Comparison of ENCODE assay signal across 8 cellular contexts in the genomic region with DNA sequence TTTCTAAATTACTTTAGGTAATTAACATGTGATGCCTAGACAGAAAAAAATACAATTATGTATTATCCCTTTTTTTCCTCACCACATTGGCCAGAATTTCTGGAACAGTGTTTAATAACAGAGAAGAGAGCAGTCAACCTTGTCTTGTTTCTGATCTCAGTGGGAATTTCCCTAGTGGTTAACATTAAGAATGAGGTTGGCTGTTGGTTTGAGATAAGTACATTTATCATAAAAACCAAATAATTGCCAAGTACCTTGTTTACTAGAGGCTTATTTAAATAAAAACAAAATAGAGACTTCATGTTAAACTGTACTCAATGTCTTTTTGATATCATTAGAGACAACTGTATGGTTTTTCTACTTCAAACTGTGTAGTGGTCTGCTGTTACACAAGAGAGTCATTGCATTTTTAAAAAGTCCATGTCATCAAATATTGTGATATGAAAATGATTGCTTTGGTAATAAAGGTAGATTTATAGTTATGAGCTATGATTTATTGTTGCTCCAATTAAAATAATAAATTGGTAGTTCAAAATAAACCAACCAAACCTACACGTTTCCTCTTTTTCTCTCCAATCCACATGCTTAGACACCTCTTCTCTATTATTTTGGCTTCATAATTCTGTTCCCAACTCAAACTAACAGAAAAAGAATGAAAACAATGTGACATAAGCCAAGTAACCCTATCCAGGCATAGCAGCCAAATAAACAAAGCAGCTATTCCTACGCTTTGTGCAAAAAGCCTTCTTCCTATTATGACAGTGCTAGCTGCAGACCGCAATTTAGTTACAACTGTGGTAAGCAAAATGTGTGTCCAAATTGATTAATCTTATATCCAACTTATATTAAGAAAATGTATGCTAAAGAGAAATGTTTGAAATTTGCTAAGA. TPM values are rescaled to one million over a fixed set of nuclear protein-coding genes. Genes with fewer than 3 reads are reported as not detected.
A peak's percentile ranks its signal among the peaks of the same experiment; 100 is the strongest.
DNase-seq lines count a peak whose midpoint lies in the region; ATAC-seq, FAIRE-seq and TF ChIP-seq lines count a peak whose summit lies in the region.

No MANE protein-coding gene starts in this region.

- H3K36me3 ChIP-seq in endocrine pancreas (ENCODE audit: control insufficient read depth, insufficient read depth, low read length), result no peaks in the 10 kb centered on the region
- H3K36me3 ChIP-seq in aorta (ENCODE audit: control insufficient read depth in 1 of 2, insufficient read depth in 2 of 2, low read length in 1 of 2), result no peaks in the 10 kb centered on the region

- DNase-seq in A549 (ENCODE audit: low read depth in 1 of 2, low spot score in 1 of 2), result no peak
- peak; percentile 88 for DNase-seq in LHCN-M2 (ENCODE audit: low read depth)
- no peak for DNase-seq in aorta
- DNase-seq in posterior vena cava (ENCODE audit: low spot score), result no peak
- no peak for DNase-seq in NCI-H1048 (lab: John Stamatoyannopoulos, UW)

- WGBS in A549 (ENCODE audit: missing lambda C conversion rate), result 48% methylated on average over 3 of the region's 3 CpGs
- WGBS in aorta, 2 donors, result 1 to 5% methylated on average over 3 of the region's 3 CpGs

- intact Hi-C loops in aorta (cut with DNase I) (no loop called here), posterior vena cava (cut with DNase I) (no loop called here)

- TF ChIP-seq RAD21 in A549 (conservative IDR thresholded peaks at IDR 0.05 in 1 of 2, IDR thresholded peaks at IDR 0.05 in 1 of 2), result no peak

- no peak overlapping the region for H3K9ac ChIP-seq in endocrine pancreas (ENCODE audit: control insufficient read depth, insufficient read depth, low read length)

- POLR2A ChIA-PET in A549 (lab: Yijun Ruan, JAX), result no interaction called here

- H3K27ac ChIP-seq in A549 (no peak overlapping the region), skin epidermis (peak overlapping the region in 12 of 21 experiments; percentile 2 to 93 (median 40)), aorta (ENCODE audit: low read depth in 1 of 2, low read length in 2 of 2) (no peak overlapping the region)

- no peak for TF ChIP-seq CTCF in A549 (IDR thresholded peaks at IDR 0.05)

- H3K4me2 ChIP-seq in A549, result peak overlapping the region; percentile 79

- peaks cover 57% of the 10 kb centered on the region for H3K4me1 ChIP-seq in A549
- no peaks in the 10 kb centered on the region for H3K4me1 ChIP-seq in endocrine pancreas (ENCODE audit: control insufficient read depth, insufficient read depth, low read length)
- peaks cover 0 to 2% of the 10 kb centered on the region in 2 donors for H3K4me1 ChIP-seq in aorta (ENCODE audit: control insufficient read depth in 1 of 2, insufficient read depth in 2 of 2, low read length in 2 of 2)

- no peaks in the 10 kb centered on the region for H3K9me3 ChIP-seq in A549
- H3K9me3 ChIP-seq in endocrine pancreas (ENCODE audit: control insufficient read depth, low read length), result no peaks in the 10 kb centered on the region
- H3K9me3 ChIP-seq in aorta (ENCODE audit: control insufficient read depth, low read length), result no peaks in the 10 kb centered on the region

- CTCF ChIA-PET in A549 (lab: Yijun Ruan, JAX), result interaction anchor here (1.1 to 1.2 kb wide), 2 partner anchors 18 to 76 kb away, joined by 4 to 5 read pairs; no protein-coding TSS in a partner anchor

- H3K4me3 ChIP-seq in A549 (no peak overlapping the region), endocrine pancreas (ENCODE audit: control insufficient read depth, insufficient read depth, low read length) (peak overlapping the region; percentile 14), skin epidermis (peak overlapping the region in 5 of 7 experiments; percentile 17 to 34 (median 25)), aorta (ENCODE audit: low read length in 2 of 2) (no peak overlapping the region)

- no peak for TF ChIP-seq POLR2A in A549 (IDR thresholded peaks at IDR 0.05; ENCODE audit: low read length)

- H3K27me3 ChIP-seq in endocrine pancreas (ENCODE audit: control insufficient read depth, insufficient read depth, low read length) (no peaks in the 10 kb centered on the region), aorta (ENCODE audit: control insufficient read depth in 1 of 2, insufficient read depth in 2 of 2, low read length in 1 of 2) (no peaks in the 10 kb centered on the region)

- no peak for ATAC-seq in A549
- ATAC-seq in GM19328 (IDR thresholded peaks at IDR 0.05; ENCODE audit: unreplicated experiment), result peak; percentile 25
- no peak for ATAC-seq in aorta (ENCODE audit: low FRiP score)

- no peak for FAIRE-seq in A549 (lab: Jason Lieb, UNC)

- TF ChIP-seq EP300 in A549 (IDR thresholded peaks at IDR 0.05), result no peak

TF ChIP-seq in A549, 52 proteins besides CTCF, POLR2A, EP300 and RAD21:
- TF ChIP-seq TP53 (CRISPR knock-in tag; IDR thresholded peaks at IDR 0.05), result no peak
- TF ChIP-seq, protein P1, sequence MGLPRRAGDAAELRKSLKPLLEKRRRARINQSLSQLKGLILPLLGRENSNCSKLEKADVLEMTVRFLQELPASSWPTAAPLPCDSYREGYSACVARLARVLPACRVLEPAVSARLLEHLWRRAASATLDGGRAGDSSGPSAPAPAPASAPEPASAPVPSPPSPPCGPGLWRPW (IDR thresholded peaks at IDR 0.05), result no peak
- TF ChIP-seq EHMT2 (IDR thresholded peaks at IDR 0.05; ENCODE audit: low read depth), result no peak
- TF ChIP-seq RARB (CRISPR knock-in tag; IDR thresholded peaks at IDR 0.05), result no peak
- TF ChIP-seq MAFK (IDR thresholded peaks at IDR 0.05; ENCODE audit: partially characterized antibody), result peak; percentile 70
- no peak for TF ChIP-seq FOSL2 (IDR thresholded peaks at IDR 0.05)
- no peak for TF ChIP-seq FOSL2 (CRISPR knock-in tag; IDR thresholded peaks at IDR 0.05)
- TF ChIP-seq CEBPB (IDR thresholded peaks at IDR 0.05), result no peak

RNA-seq across cellular contexts. Expression of a gene that starts 20.9 kb away (rescaled TPM):
- polyA plus RNA-seq in A549 (2011; rRNA removed) (75.0 and 76.3 TPM in 2 replicates), A549 (2017; fragmentation: RNase III; extraction: RNeasy Plus Mini Kit Qiagen cat#74134 plus additional on column Dnase treatment) (53.9 to 69.8 TPM (median 59.6 TPM) in 3 replicates), aorta (10 to 100 TPM; 33.1 to 39.3 TPM)
- polyA plus RNA-seq in A549 (2012; cell fraction: cytosol; rRNA removed), result 18.7 and 19.6 TPM in 2 replicates
- 8.1 and 15.3 TPM in 2 replicates for polyA plus RNA-seq in A549 (2012; cell fraction: nucleus; rRNA removed)
- polyA minus RNA-seq in A549 (2011; rRNA and poly(A)+ RNA removed), result 25.6 and 30.5 TPM in 2 replicates
- total RNA-seq in LHCN-M2 (2014; rRNA removed) (56.3 and 64.5 TPM in 2 replicates), aorta (10 to 100 TPM; 57.7 to 76.9 TPM), posterior vena cava (10 to 100 TPM; 37.7 to 55.3 TPM)
- 24.9 TPM for polyA plus RNA-seq in LHCN-M2 (2012)

Comparison
In these comparisons a context has a peak if more than half of its experiments do, and no peak if none do; other contexts are left out.
1. H3K27ac ChIP-seq: peak in skin epidermis (12 of 21); none in A549 (0 of 2) and aorta (0 of 2).
2. H3K4me3 ChIP-seq: peak in endocrine pancreas (single experiment) and skin epidermis (5 of 7); none in A549 (single experiment) and aorta (0 of 2).